In genomic region chr18:48827321-48828200, GRCh38 we compare ENCODE assay signal across 9 cellular contexts.
DNase-seq lines count a peak whose midpoint lies in the region; ATAC-seq and TF ChIP-seq lines count a peak whose summit lies in the region.
"Had no signal": no experiment of that assay in that cellular context is flagged by ENCODE, and none has a peak within 500 bp of the region (broad histone marks: within the 10 kb centered on the region; RNA-seq: fewer than 3 reads in every experiment).

No MANE protein-coding gene starts in this region.

- H3K27ac ChIP-seq in thoracic aorta (peak overlapping the region; percentile 82 to 83), substantia nigra (ENCODE audit: low read depth, low read length, poor library complexity, severe bottlenecking) (no peak overlapping the region)
- H3K27ac ChIP-seq: SJSA1 had no signal

- TF ChIP-seq CTCF in thoracic aorta (IDR thresholded peaks at IDR 0.05) = no peak

- ATAC-seq in thoracic aorta (ENCODE audit: insufficient number of reproducible peaks, low FRiP score, low read depth) (peak; percentile 42), GM21526 (IDR thresholded peaks at IDR 0.05; ENCODE audit: low FRiP score, unreplicated experiment) (no peak)

- H3K9me3 ChIP-seq in thoracic aorta = no peaks in the 10 kb centered on the region
- H3K9me3 ChIP-seq: SJSA1 had no signal

- H3K36me3 ChIP-seq in thoracic aorta = no peaks in the 10 kb centered on the region

- DNase-seq in NCI-H345 (lab: John Stamatoyannopoulos, UW) (peak; percentile 25), NCI-H345 treated with DMSO at 0.1 percent for 48 hours (lab: John Stamatoyannopoulos, UW; ENCODE audit: unreplicated experiment) (no peak), amniotic epithelial cell (ENCODE audit: low read depth) (peak; percentile 83), iPS-NIHi7 (ENCODE audit: extremely low spot score) (peak; percentile 57), thoracic aorta (ENCODE audit: low spot score) (no peak), amygdala (lab: John Stamatoyannopoulos, UW) (no peak), substantia nigra (lab: John Stamatoyannopoulos, UW) (no peak)

- peak overlapping the region; percentile 58 for H3K4me3 ChIP-seq in thoracic aorta
- H3K4me3 ChIP-seq: SJSA1 had no signal

- H3K27me3 ChIP-seq in thoracic aorta (replicated peaks; ENCODE audit: insufficient read depth) = no peaks in the 10 kb centered on the region
- H3K27me3 ChIP-seq: SJSA1 had no signal

- H3K4me1 ChIP-seq in thoracic aorta (ENCODE audit: control insufficient read depth in 1 of 2, low read depth in 2 of 2) = peaks cover 58 to 81% of the 10 kb centered on the region in 2 donors

Comparison
In these comparisons a context has a peak if more than half of its experiments do, and no peak if none do; other contexts are left out.
1. DNase-seq: peak in NCI-H345 (single experiment), amniotic epithelial cell (single experiment) and iPS-NIHi7 (single experiment); none in NCI-H345 treated with DMSO at 0.1 percent for 48 hours (single experiment), thoracic aorta (single experiment), amygdala (0 of 56) and substantia nigra (0 of 49).